8 cellular contexts compared by ENCODE assay signal in the genomic region with DNA sequence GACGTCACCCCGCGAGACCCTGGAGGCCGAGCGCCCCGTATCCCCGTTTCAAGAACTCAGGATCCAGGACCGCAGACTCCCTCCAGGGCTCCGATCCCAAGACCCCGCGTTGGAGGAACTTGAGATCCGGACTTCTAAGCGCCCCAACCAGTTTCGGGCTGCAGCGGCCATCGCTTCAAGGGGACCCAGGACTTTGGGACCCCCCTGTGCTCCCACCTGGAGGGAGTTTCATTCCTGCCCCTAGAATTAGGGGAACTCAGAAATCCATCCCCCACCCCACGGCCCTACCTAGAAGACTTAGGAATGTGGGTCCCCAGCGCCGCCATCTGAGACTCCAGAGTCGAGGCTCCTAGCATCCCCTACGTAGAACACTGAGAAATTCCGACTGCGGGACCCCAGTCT. TPM values are rescaled to one million over a fixed set of nuclear protein-coding genes. Genes with fewer than 3 reads are reported as not detected.
DNase-seq lines count a peak whose midpoint lies in the region; ATAC-seq and TF ChIP-seq lines count a peak whose summit lies in the region.

No MANE protein-coding gene starts in this region.

- no peaks in the 10 kb centered on the region for H3K9me3 Mint-ChIP-seq in activated T-cell treated with anti-CD3 and anti-CD28 coated beads, Interleukin-2, amount 50 U/mL, for 24 hours

- H3K36me3 Mint-ChIP-seq in activated T-cell treated with anti-CD3 and anti-CD28 coated beads, Interleukin-2, amount 50 U/mL, for 24 hours (ENCODE audit: low read depth), result peaks cover 40% of the 10 kb centered on the region

- H3K4me1 Mint-ChIP-seq in activated T-cell treated with anti-CD3 and anti-CD28 coated beads, Interleukin-2, amount 50 U/mL, for 24 hours (ENCODE audit: low read depth), result peaks cover 40% of the 10 kb centered on the region

- H3K27ac ChIP-seq in adrenal gland (peak overlapping the region in 4 of 5 donors; percentile 52 to 93 (median 72)), right lobe of liver (peak overlapping the region; percentile 65 to 86 (median 73)), thyroid gland (peak overlapping the region; percentile 94 to 100 (median 95))

- H3K9me3 ChIP-seq in adrenal gland (replicated peaks in 1 of 3) (no peaks in the 10 kb centered on the region), right lobe of liver (no peaks in the 10 kb centered on the region), thyroid gland (no peaks in the 10 kb centered on the region)

- peak in 1 of 6 experiments; percentile 9 for TF ChIP-seq CTCF in adrenal gland (IDR thresholded peaks at IDR 0.05)
- TF ChIP-seq CTCF in right lobe of liver (IDR thresholded peaks at IDR 0.05), result no peak
- no peak for TF ChIP-seq CTCF in thyroid gland (IDR thresholded peaks at IDR 0.05)

- DNase-seq in activated T-cell treated with anti-CD3 and anti-CD28 coated beads, Interleukin-2, amount 50 U/mL, for 24 hours, result no peak
- no peak for DNase-seq in activated T-cell treated with anti-CD3 and anti-CD28 coated beads, Interleukin-2, amount 50 U/mL, for 1 hour
- peak in 3 of 7 donors; percentile 59 to 78 (median 75) for DNase-seq in adrenal gland
- DNase-seq in right lobe of liver, result no peak
- peak; percentile 30 to 47 for DNase-seq in thyroid gland
- no peak for DNase-seq in NCI-H187 (lab: John Stamatoyannopoulos, UW)
- DNase-seq in DMS153 (lab: John Stamatoyannopoulos, UW), result no peak
- DNase-seq in KG1 (lab: John Stamatoyannopoulos, UW), result no peak

- H3K4me3 Mint-ChIP-seq in activated T-cell treated with anti-CD3 and anti-CD28 coated beads, Interleukin-2, amount 50 U/mL, for 24 hours, result peak overlapping the region; percentile 85

- H3K27me3 ChIP-seq in adrenal gland (no peaks in the 10 kb centered on the region), right lobe of liver (no peaks in the 10 kb centered on the region), thyroid gland (no peaks in the 10 kb centered on the region)

- H3K36me3 ChIP-seq in adrenal gland (replicated peaks in 1 of 2) (peaks cover 0 to 16% of the 10 kb centered on the region in 2 donors), right lobe of liver (peaks cover 0 to 10% (median 7%) of the 10 kb centered on the region in 4 donors), thyroid gland (peaks cover 10 to 15% of the 10 kb centered on the region in 2 donors)

- no peak for ATAC-seq in right lobe of liver

- intact Hi-C loops in adrenal gland (cut with DNase I) (no loop called here), right lobe of liver (cut with DNase I) (no loop called here), thyroid gland (cut with DNase I) (no loop called here)

- H3K27me3 Mint-ChIP-seq in activated T-cell treated with anti-CD3 and anti-CD28 coated beads, Interleukin-2, amount 50 U/mL, for 24 hours, result no peaks in the 10 kb centered on the region

- peaks cover 8 to 24% of the 10 kb centered on the region in 2 donors for H3K4me1 ChIP-seq in adrenal gland (replicated peaks in 1 of 2)
- peaks cover 0 to 12% (median 2%) of the 10 kb centered on the region in 4 donors for H3K4me1 ChIP-seq in right lobe of liver
- peaks cover 41 to 43% of the 10 kb centered on the region in 2 donors for H3K4me1 ChIP-seq in thyroid gland

- 0% methylated on average over 15 to 23 of the region's 23 CpGs; no CpG with 5 or more reads in 1 of the 4 donors for WGBS in adrenal gland, 4 donors
- WGBS in right lobe of liver (ENCODE audit: insufficient coverage, low coverage, low lambda C conversion rate, missing lambda C conversion rate), result 0% methylated on average over 3 of the region's 23 CpGs
- WGBS in thyroid gland, 2 donors, result 0 to 5% methylated on average over 9 to 10 of the region's 23 CpGs

- H3K4me3 ChIP-seq in adrenal gland (peak overlapping the region in 3 of 4 donors; percentile 60 to 75 (median 74)), right lobe of liver (peak overlapping the region; percentile 59 to 99 (median 81)), thyroid gland (replicated peaks in 1 of 3) (peak overlapping the region; percentile 50 to 77 (median 59))

- TF ChIP-seq POLR2A in adrenal gland (IDR thresholded peaks at IDR 0.05), result peak in 1 of 2 donors; percentile 21
- no peak for TF ChIP-seq POLR2A in right lobe of liver (IDR thresholded peaks at IDR 0.05)
- TF ChIP-seq POLR2A in thyroid gland (IDR thresholded peaks at IDR 0.05), result no peak

- peak overlapping the region; percentile 97 for H3K27ac Mint-ChIP-seq in activated T-cell treated with anti-CD3 and anti-CD28 coated beads, Interleukin-2, amount 50 U/mL, for 24 hours

RNA-seq across cellular contexts. Expression of gene PLEKHG2, which starts 0.4 kb away (rescaled TPM):
- total RNA-seq in adrenal gland, result 10 to 100 TPM; 11.3 to 23.4 (median 18.1) TPM
- 10 to 100 TPM in 2 of 3 donors, 1 to 10 TPM in 1; 3.6 to 44.8 (median 16.3) TPM for polyA plus RNA-seq in adrenal gland
- total RNA-seq in right lobe of liver, result 10 to 100 TPM in 1 of 6 experiments, 1 to 10 TPM in 5; 1.6 to 15.0 (median 6.3) TPM
- 10 to 100 TPM in 2 of 4 donors, 1 to 10 TPM in 2; 8.2 to 29.1 (median 10.7) TPM for total RNA-seq in thyroid gland

RNA-seq across cellular contexts. Expression of gene ZFP36, which starts 6.2 kb away (rescaled TPM):
- 100 to 1,000 TPM in 3 of 8 donors, 10 to 100 TPM in 5; 46.8 to 187 (median 86.7) TPM for total RNA-seq in adrenal gland
- 100 to 1,000 TPM in 2 of 3 donors, 10 to 100 TPM in 1; 64.8 to 193 (median 113) TPM for polyA plus RNA-seq in adrenal gland
- 100 to 1,000 TPM in 3 of 6 experiments, 10 to 100 TPM in 3; 28.3 to 156 (median 91.7) TPM for total RNA-seq in right lobe of liver
- 100 to 1,000 TPM in 1 of 4 donors, 10 to 100 TPM in 3; 32.4 to 109 (median 62.4) TPM for total RNA-seq in thyroid gland

RNA-seq across cellular contexts. Expression of gene MED29, which starts 21.7 kb away (rescaled TPM):
- total RNA-seq in adrenal gland (100 to 1,000 TPM in 1 of 8 donors, 10 to 100 TPM in 7; 44.1 to 221 (median 65.3) TPM), right lobe of liver (10 to 100 TPM; 19.4 to 38.1 (median 24.1) TPM), thyroid gland (10 to 100 TPM; 44.3 to 77.5 (median 63.4) TPM)
- 10 to 100 TPM; 43.6 to 49.6 (median 49.2) TPM for polyA plus RNA-seq in adrenal gland

RNA-seq across cellular contexts. Expression of gene PAF1, which starts 22.0 kb away (rescaled TPM):
- total RNA-seq in adrenal gland, result 10 to 100 TPM; 46.8 to 60.2 (median 51.9) TPM
- 10 to 100 TPM; 50.9 to 86.9 (median 51.6) TPM for polyA plus RNA-seq in adrenal gland
- total RNA-seq in right lobe of liver, result 10 to 100 TPM; 18.6 to 34.9 (median 24.8) TPM
- 10 to 100 TPM; 38.8 to 60.3 (median 50.8) TPM for total RNA-seq in thyroid gland

RNA-seq across cellular contexts. Expression of gene RPS16, which starts 22.9 kb away (rescaled TPM):
- 1,000 to 10,000 TPM in 6 of 8 donors, 100 to 1,000 TPM in 2; 848 to 1,939 (median 1,279) TPM for total RNA-seq in adrenal gland
- polyA plus RNA-seq in adrenal gland, result 1,000 to 10,000 TPM; 1,071 to 2,033 (median 1,152) TPM
- 100 to 1,000 TPM; 448 to 643 (median 568) TPM for total RNA-seq in right lobe of liver
- 1,000 to 10,000 TPM in 2 of 4 donors, 100 to 1,000 TPM in 2; 919 to 2,686 (median 1,277) TPM for total RNA-seq in thyroid gland

Comparison
In these comparisons a context has a peak if more than half of its experiments do, and no peak if none do; other contexts are left out.
1. DNase-seq: peak in thyroid gland (2 of 2); none in activated T-cell treated with anti-CD3 and anti-CD28 coated beads, Interleukin-2, amount 50 U/mL, for 24 hours (single experiment), activated T-cell treated with anti-CD3 and anti-CD28 coated beads, Interleukin-2, amount 50 U/mL, for 1 hour (single experiment), right lobe of liver (0 of 3), NCI-H187 (0 of 2), DMS153 (single experiment) and KG1 (single experiment).
2. Peak in every context shown above with its lines, with median percentiles within 50 percentile points of each other: H3K27ac ChIP-seq and H3K4me3 ChIP-seq.